ENCODE assay signal across 14 cellular contexts in genomic region chr7:38195804-38196595, GRCh38. TPM values are rescaled to one million over a fixed set of nuclear protein-coding genes. Genes with fewer than 3 reads are reported as not detected.
A peak's percentile ranks its signal among the peaks of the same experiment; 100 is the strongest.
DNase-seq lines count a peak whose midpoint lies in the region; ATAC-seq, FAIRE-seq and TF ChIP-seq lines count a peak whose summit lies in the region.
"Had no signal": no experiment of that assay in that cellular context is flagged by ENCODE, and none has a peak within 500 bp of the region (broad histone marks: within the 10 kb centered on the region; RNA-seq: fewer than 3 reads in every experiment).

No MANE protein-coding gene starts in this region.

- H3K4me1 ChIP-seq in endothelial cell of umbilical vein (ENCODE audit: control insufficient read depth, extremely low read depth, insufficient read depth, low read length): peaks cover 30% of the 10 kb centered on the region

- peak overlapping the region in 2 of 3 experiments; percentile 12 to 22 for H3K4me3 ChIP-seq in endothelial cell of umbilical vein (replicated peaks in 1 of 3; ENCODE audit: insufficient read depth in 1 of 3, low read depth in 1 of 3, low read length in 3 of 3)

- FAIRE-seq in RCC 7860 (lab: Jason Lieb, UNC) (peak; percentile 48), endothelial cell of umbilical vein (lab: Jason Lieb, UNC) (peak; percentile 37)

- peak; percentile 64 for ATAC-seq in omental fat pad (ENCODE audit: low FRiP score)
- ATAC-seq: effector memory CD8-positive, alpha-beta T cell; T-cell had no signal

- H3K4me2 ChIP-seq in endothelial cell of umbilical vein (ENCODE audit: insufficient read depth, low read length): peak overlapping the region; percentile 80

- H3K36me3 ChIP-seq in endothelial cell of umbilical vein (ENCODE audit: control insufficient read depth in 2 of 2, extremely low read depth in 1 of 2, insufficient read depth in 2 of 2, low read length in 2 of 2): no peaks in the 10 kb centered on the region
- H3K36me3 ChIP-seq: neutrophil had no signal

- intact Hi-C loops in endothelial cell of umbilical vein (cut with micrococcal nuclease): loop anchor here (1.0 kb wide), 2 partner anchors 18 to 19 kb away; partner anchors contain the start of gene STARD3NL

- H3K27me3 ChIP-seq in endothelial cell of umbilical vein (ENCODE audit: control insufficient read depth in 2 of 2, insufficient read depth in 2 of 2, low read length in 2 of 2): no peaks in the 10 kb centered on the region
- H3K27me3 ChIP-seq: neutrophil had no signal

- dilution Hi-C loops in endothelial cell of umbilical vein (cut with MboI; ENCODE audit: extremely low pct_ligation_motif_present, low sequenced_read_pairs): no loop called here

- no peaks in the 10 kb centered on the region for H3K9me3 ChIP-seq in endothelial cell of umbilical vein (replicated peaks; ENCODE audit: control insufficient read depth, insufficient read depth, low read length)
- H3K9me3 ChIP-seq: neutrophil had no signal

- DNase-seq in GM03348 (ENCODE audit: low spot score): peak; percentile 37
- no peak for DNase-seq in RCC 7860 (ENCODE audit: low spot score)
- peak; percentile 76 for DNase-seq in endothelial cell of umbilical vein (ENCODE audit: low read depth, low spot score)
- no peak for DNase-seq in omental fat pad (ENCODE audit: low spot score)
- DNase-seq in stimulated activated naive CD4-positive, alpha-beta T cell treated with Interleukin-2 at 50 U/mL for 16 hours (lab: John Stamatoyannopoulos, UW): no peak
- no peak for DNase-seq in NCI-H345 (lab: John Stamatoyannopoulos, UW)
- no peak for DNase-seq in effector CD4-positive, alpha-beta T cell
- DNase-seq: activated CD4-positive, alpha-beta T cell treated with anti-CD3 and anti-CD28 coated beads for 1 hour; activated T-cell treated with anti-CD3 and anti-CD28 coated beads for 4 hours; amygdala; effector memory CD8-positive, alpha-beta T cell; hypothalamus; T-cell had no signal

- TF ChIP-seq CTCF in endothelial cell of umbilical vein (IDR thresholded peaks at IDR 0.05; ENCODE audit: extremely low read depth in 1 of 2, insufficient read depth in 1 of 2, low read depth in 1 of 2, low read length in 2 of 2) (no peak), omental fat pad (IDR thresholded peaks at IDR 0.05) (no peak)

- H3K79me2 ChIP-seq in endothelial cell of umbilical vein (ENCODE audit: control insufficient read depth, insufficient read depth, low read length): peaks cover 82% of the 10 kb centered on the region

- no peaks in the 10 kb centered on the region for H3K9me1 ChIP-seq in endothelial cell of umbilical vein (replicated peaks; ENCODE audit: control insufficient read depth, extremely low read depth, insufficient read depth, low read length)

- peaks cover 2% of the 10 kb centered on the region for H4K20me1 ChIP-seq in endothelial cell of umbilical vein (replicated peaks; ENCODE audit: control insufficient read depth, extremely low read depth, insufficient read depth, low read length)

- peak overlapping the region; percentile 80 for H3K9ac ChIP-seq in endothelial cell of umbilical vein (replicated peaks; ENCODE audit: extremely low read depth, insufficient read depth, low read length)

- H3K27ac ChIP-seq in endothelial cell of umbilical vein (ENCODE audit: insufficient read depth, low read depth, low read length): peak overlapping the region; percentile 81

- POLR2A ChIA-PET in endothelial cell of umbilical vein (lab: Charles Lee): interaction anchor here (1.3 to 2.5 kb wide), 2 partner anchors 18 to 19 kb away, joined by 9 to 10 read pairs; partner anchors contain the start of gene STARD3NL

- H2AFZ ChIP-seq in endothelial cell of umbilical vein (ENCODE audit: low read depth, low read length): no peak overlapping the region

- CTCF ChIA-PET in endothelial cell of umbilical vein (lab: Charles Lee): interaction anchor here (0.8 to 5.2 kb wide), 15 partner anchors 9 to 174 kb away, joined by 3 to 123 read pairs (median 6); partner anchors contain the start of gene STARD3NL

- BruUV-seq in endothelial cell of umbilical vein (replicated peaks; lab: Mats Ljungman, UMichigan): no TSS peak

- no peak for TF ChIP-seq POLR2A in endothelial cell of umbilical vein (IDR thresholded peaks at IDR 0.05; ENCODE audit: low read depth, low read length)

TF ChIP-seq in endothelial cell of umbilical vein, 7 proteins besides CTCF, POLR2A, EP300 and RAD21:
- TF ChIP-seq FOS (IDR thresholded peaks at IDR 0.05; ENCODE audit: borderline replicate concordance, insufficient read depth, low read length) (peak; percentile 27), JUN (IDR thresholded peaks at IDR 0.05; ENCODE audit: borderline replicate concordance, insufficient read depth, insufficient read length, low read depth) (peak; percentile 22), EZH2 (IDR thresholded peaks at IDR 0.05; ENCODE audit: borderline replicate concordance, low read depth, low read length, severe bottlenecking) (no peak)
- TF ChIP-seq, protein P1, sequence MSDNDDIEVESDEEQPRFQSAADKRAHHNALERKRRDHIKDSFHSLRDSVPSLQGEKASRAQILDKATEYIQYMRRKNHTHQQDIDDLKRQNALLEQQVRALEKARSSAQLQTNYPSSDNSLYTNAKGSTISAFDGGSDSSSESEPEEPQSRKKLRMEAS (IDR thresholded peaks at IDR 0.05; ENCODE audit: insufficient read depth, insufficient read length): no peak

RNA-seq across cellular contexts. Expression of gene STARD3NL, which starts 18.0 kb away (rescaled TPM):
- 68.9 and 73.6 TPM in 2 replicates for total RNA-seq in endothelial cell of umbilical vein
- 43.9 and 52.8 TPM in 2 replicates for polyA plus RNA-seq in endothelial cell of umbilical vein
- 55.4 and 66.6 TPM in 2 replicates for polyA plus RNA-seq in endothelial cell of umbilical vein (2011; cell fraction: cytosol; rRNA removed)
- 28.0 and 42.2 TPM in 2 replicates for polyA plus RNA-seq in endothelial cell of umbilical vein (2011; cell fraction: nucleus; rRNA removed)
- polyA plus RNA-seq in endothelial cell of umbilical vein (2012): 57.3 and 72.8 TPM in 2 replicates
- polyA minus RNA-seq in endothelial cell of umbilical vein: 42.7 and 45.4 TPM in 2 replicates
- 3.3 TPM for polyA minus RNA-seq in endothelial cell of umbilical vein (2011; cell fraction: cytosol; rRNA and poly(A)+ RNA removed)
- polyA minus RNA-seq in endothelial cell of umbilical vein (2011; cell fraction: nucleus; rRNA and poly(A)+ RNA removed): 30.4 and 43.6 TPM in 2 replicates
- total RNA-seq in omental fat pad: 10 to 100 TPM; 41.2 to 47.9 (median 43.6) TPM

Comparison
In these comparisons a context has a peak if more than half of its experiments do, and no peak if none do; other contexts are left out.
1. DNase-seq: peak in GM03348 (single experiment) and endothelial cell of umbilical vein (single experiment); none in RCC 7860 (single experiment), omental fat pad (single experiment), stimulated activated naive CD4-positive, alpha-beta T cell treated with Interleukin-2 at 50 U/mL for 16 hours (single experiment), NCI-H345 (single experiment) and effector CD4-positive, alpha-beta T cell (single experiment).